ENCODE assay signal across 21 cellular contexts in the genomic region with DNA sequence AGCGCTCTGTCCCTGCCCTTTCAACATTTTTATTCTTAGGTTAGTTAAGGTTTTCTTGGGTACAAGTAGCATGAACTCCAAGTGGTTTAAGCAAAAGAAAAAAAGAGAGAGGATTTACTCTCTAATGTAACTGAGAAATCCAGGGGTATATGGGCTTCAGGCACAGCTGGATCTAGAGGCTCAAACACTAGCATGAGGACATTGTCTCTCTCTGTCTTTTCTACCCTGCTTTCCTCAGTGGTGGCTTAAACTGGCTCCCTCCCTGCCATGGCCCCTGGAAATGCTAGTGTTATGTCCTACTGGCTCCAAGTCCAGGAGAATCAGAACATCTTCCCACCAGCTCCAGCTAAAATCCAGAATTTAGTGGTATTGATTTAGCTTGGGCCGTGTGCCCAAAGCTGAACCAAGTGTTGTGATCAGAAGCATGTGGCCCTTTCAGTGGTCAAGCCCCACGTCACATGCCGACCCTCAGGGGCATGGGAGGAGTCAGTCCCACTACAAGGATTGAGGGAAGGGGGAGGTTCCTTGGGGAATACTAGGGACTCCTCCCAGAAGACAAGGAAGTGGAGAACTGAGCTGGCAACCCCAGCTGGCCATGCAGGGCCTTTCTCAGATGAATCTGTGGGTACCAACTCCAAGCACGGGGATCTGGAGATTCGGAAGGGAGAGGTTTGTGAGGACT. TPM values are rescaled to one million over a fixed set of nuclear protein-coding genes. Genes with fewer than 3 reads are reported as not detected.
DNase-seq lines count a peak whose midpoint lies in the region; ATAC-seq and TF ChIP-seq lines count a peak whose summit lies in the region.
"Had no signal": no experiment of that assay in that cellular context is flagged by ENCODE, and none has a peak within 500 bp of the region (broad histone marks: within the 10 kb centered on the region; RNA-seq: fewer than 3 reads in every experiment).

No MANE protein-coding gene starts in this region.

- no peak overlapping the region for H3K23ac ChIP-seq in mesenchymal stem cell (ENCODE audit: low read length in 2 of 2)

- ATAC-seq in Right ventricle myocardium inferior (no peak), Right ventricle myocardium superior (ENCODE audit: poor library complexity) (no peak), GM21576 (IDR thresholded peaks at IDR 0.05; ENCODE audit: unreplicated experiment) (no peak), HG03432 (IDR thresholded peaks at IDR 0.05; ENCODE audit: unreplicated experiment) (no peak)
- ATAC-seq: A549 had no signal

- intact Hi-C loops in Right ventricle myocardium inferior (cut with DNase I) (no loop called here), Right ventricle myocardium superior (cut with DNase I) (no loop called here)

- peak overlapping the region; percentile 23 for H2BK15ac ChIP-seq in mesenchymal stem cell (ENCODE audit: low read depth, poor library complexity, severe bottlenecking)

- H3K79me1 ChIP-seq in mesenchymal stem cell (replicated peaks; ENCODE audit: low read length, poor library complexity, severe bottlenecking) = no peaks in the 10 kb centered on the region

- H3K9me3 ChIP-seq in mesenchymal stem cell (ENCODE audit: control insufficient read depth, low read length) (no peaks in the 10 kb centered on the region), osteoblast (ENCODE audit: low read depth, low read length) (no peaks in the 10 kb centered on the region)
- H3K9me3 ChIP-seq: A549, Caco-2, HAP-1 had no signal

- H3K36me3 ChIP-seq in mesenchymal stem cell (ENCODE audit: control insufficient read depth in 1 of 2, insufficient read depth in 2 of 2, low read depth in 1 of 2, low read length in 2 of 2) = no peaks in the 10 kb centered on the region
- H3K36me3 ChIP-seq in osteoblast (ENCODE audit: insufficient read depth, low read length) = no peaks in the 10 kb centered on the region
- H3K36me3 ChIP-seq: HAP-1 had no signal

- H3K4me3 ChIP-seq in mesenchymal stem cell (ENCODE audit: insufficient read depth in 1 of 2, low read depth in 1 of 2, low read length in 2 of 2) (no peak overlapping the region), osteoblast (ENCODE audit: insufficient read depth, low read length) (no peak overlapping the region)
- H3K4me3 ChIP-seq: A549, GM23248, HAP-1 had no signal

- H2BK120ac ChIP-seq in mesenchymal stem cell (ENCODE audit: low read depth, low read length) = no peak overlapping the region

- H3K27me3 ChIP-seq in mesenchymal stem cell (ENCODE audit: control insufficient read depth in 1 of 2, insufficient read depth in 1 of 2, low read length in 2 of 2) (peaks cover 56 to 59% of the 10 kb centered on the region in 2 experiments), osteoblast (ENCODE audit: insufficient read depth, low read length) (no peaks in the 10 kb centered on the region)

- no peak overlapping the region for H3K18ac ChIP-seq in mesenchymal stem cell (ENCODE audit: low read depth in 1 of 2, low read length in 2 of 2)

- H3K14ac ChIP-seq in mesenchymal stem cell (ENCODE audit: low read length in 2 of 2) = no peak overlapping the region

- 80% methylated on average over 6 of the region's 6 CpGs for WGBS in mesenchymal stem cell

- no peak overlapping the region for H2BK12ac ChIP-seq in mesenchymal stem cell (ENCODE audit: low read length in 2 of 2)

- H3K4ac ChIP-seq in mesenchymal stem cell (ENCODE audit: low read depth in 1 of 2, low read length in 2 of 2) = no peak overlapping the region

- no peak overlapping the region for H3K9ac ChIP-seq in mesenchymal stem cell (ENCODE audit: low read length)
- H3K9ac ChIP-seq: GM23248 had no signal

- no peak overlapping the region for H2BK5ac ChIP-seq in mesenchymal stem cell (ENCODE audit: low read depth, low read length, poor library complexity, severe bottlenecking)

- no peak overlapping the region for H4K8ac ChIP-seq in mesenchymal stem cell (ENCODE audit: low read length)

- peaks cover 4% of the 10 kb centered on the region for H3K4me1 ChIP-seq in mesenchymal stem cell (ENCODE audit: control insufficient read depth, insufficient read depth, low read depth, low read length)
- H3K4me1 ChIP-seq in osteoblast (ENCODE audit: insufficient read depth, low read length) = peaks cover 2% of the 10 kb centered on the region
- H3K4me1 ChIP-seq: A549, HAP-1 had no signal

- no peak overlapping the region for H2AK5ac ChIP-seq in mesenchymal stem cell (ENCODE audit: low read length, severe bottlenecking)

- DNase-seq in Right ventricle myocardium inferior (ENCODE audit: missing footprints) (peak; percentile 0), Right ventricle myocardium superior (no peak), cerebellar cortex (ENCODE audit: low spot score) (peak; percentile 38), mesenchymal stem cell (no peak), osteoblast (ENCODE audit: insufficient read length, low spot score, missing footprints) (peak; percentile 85), SW 1271 (lab: John Stamatoyannopoulos, UW) (no peak)
- DNase-seq: AML-193; C1 segment of cervical spinal cord; Caco-2; CD4-positive, CD25-positive, alpha-beta regulatory T cell; DMS79; GDM1; GM23248; KBM-7 had no signal

- H2AFZ ChIP-seq in mesenchymal stem cell (ENCODE audit: low read depth, low read length) (no peak overlapping the region), osteoblast (ENCODE audit: low read length) (no peak overlapping the region)
- H2AFZ ChIP-seq: GM23248 had no signal

- H3K79me2 ChIP-seq in osteoblast (ENCODE audit: insufficient read depth, low read length) = no peaks in the 10 kb centered on the region

- H4K20me1 ChIP-seq in osteoblast (ENCODE audit: insufficient read depth, low read length) = no peaks in the 10 kb centered on the region

- H3K27ac ChIP-seq in mesenchymal stem cell (ENCODE audit: low read length, poor library complexity, severe bottlenecking) (no peak overlapping the region), osteoblast (ENCODE audit: low read depth, low read length) (no peak overlapping the region)
- H3K27ac ChIP-seq: 22Rv1, A549, GM23248, HL-60 had no signal

- no peak for TF ChIP-seq CTCF in osteoblast (IDR thresholded peaks at IDR 0.05; ENCODE audit: extremely low read depth, low read depth, low read length)

- H4K91ac ChIP-seq in mesenchymal stem cell (ENCODE audit: low read length) = no peak overlapping the region

- H3K4me2 ChIP-seq in mesenchymal stem cell (ENCODE audit: low read length, poor library complexity, severe bottlenecking) (no peak overlapping the region), osteoblast (ENCODE audit: insufficient read depth, low read length) (no peak overlapping the region)
- H3K4me2 ChIP-seq: A549 had no signal

RNA-seq across cellular contexts. Expression of gene LINGO1, which starts 58.0 kb away (rescaled TPM):
- total RNA-seq in Right ventricle myocardium inferior = 0.78 TPM
- 0.81 TPM for total RNA-seq in Right ventricle myocardium superior
- polyA plus RNA-seq in mesenchymal stem cell (2013, experiment 1 of 2) = 1.9 TPM
- polyA plus RNA-seq in mesenchymal stem cell (2013, experiment 2 of 2) = 1.7 TPM
- under 0.01 and 1.1 TPM in 2 replicates for total RNA-seq in osteoblast
- total RNA-seq: CD4-positive, CD25-positive, alpha-beta regulatory T cell; GM23248 had no signal
- polyA plus RNA-seq: CD4-positive, CD25-positive, alpha-beta regulatory T cell; GM23248; IgD-negative memory B cell had no signal

Comparison
In these comparisons a context has a peak if more than half of its experiments do, and no peak if none do; other contexts are left out.
1. DNase-seq: peak in Right ventricle myocardium inferior (single experiment), cerebellar cortex (single experiment) and osteoblast (single experiment); none in Right ventricle myocardium superior (single experiment), mesenchymal stem cell (single experiment) and SW 1271 (0 of 2).